2 cellular contexts compared by ENCODE assay signal in genomic region chr3:197003461-197004385, GRCh38.
TF ChIP-seq lines count a peak whose summit lies in the region.

No MANE protein-coding gene starts in this region.

TF ChIP-seq in K562, 482 proteins besides CTCF, POLR2A, EP300 and RAD21 (continues in another document):
- TF ChIP-seq, protein P1, sequence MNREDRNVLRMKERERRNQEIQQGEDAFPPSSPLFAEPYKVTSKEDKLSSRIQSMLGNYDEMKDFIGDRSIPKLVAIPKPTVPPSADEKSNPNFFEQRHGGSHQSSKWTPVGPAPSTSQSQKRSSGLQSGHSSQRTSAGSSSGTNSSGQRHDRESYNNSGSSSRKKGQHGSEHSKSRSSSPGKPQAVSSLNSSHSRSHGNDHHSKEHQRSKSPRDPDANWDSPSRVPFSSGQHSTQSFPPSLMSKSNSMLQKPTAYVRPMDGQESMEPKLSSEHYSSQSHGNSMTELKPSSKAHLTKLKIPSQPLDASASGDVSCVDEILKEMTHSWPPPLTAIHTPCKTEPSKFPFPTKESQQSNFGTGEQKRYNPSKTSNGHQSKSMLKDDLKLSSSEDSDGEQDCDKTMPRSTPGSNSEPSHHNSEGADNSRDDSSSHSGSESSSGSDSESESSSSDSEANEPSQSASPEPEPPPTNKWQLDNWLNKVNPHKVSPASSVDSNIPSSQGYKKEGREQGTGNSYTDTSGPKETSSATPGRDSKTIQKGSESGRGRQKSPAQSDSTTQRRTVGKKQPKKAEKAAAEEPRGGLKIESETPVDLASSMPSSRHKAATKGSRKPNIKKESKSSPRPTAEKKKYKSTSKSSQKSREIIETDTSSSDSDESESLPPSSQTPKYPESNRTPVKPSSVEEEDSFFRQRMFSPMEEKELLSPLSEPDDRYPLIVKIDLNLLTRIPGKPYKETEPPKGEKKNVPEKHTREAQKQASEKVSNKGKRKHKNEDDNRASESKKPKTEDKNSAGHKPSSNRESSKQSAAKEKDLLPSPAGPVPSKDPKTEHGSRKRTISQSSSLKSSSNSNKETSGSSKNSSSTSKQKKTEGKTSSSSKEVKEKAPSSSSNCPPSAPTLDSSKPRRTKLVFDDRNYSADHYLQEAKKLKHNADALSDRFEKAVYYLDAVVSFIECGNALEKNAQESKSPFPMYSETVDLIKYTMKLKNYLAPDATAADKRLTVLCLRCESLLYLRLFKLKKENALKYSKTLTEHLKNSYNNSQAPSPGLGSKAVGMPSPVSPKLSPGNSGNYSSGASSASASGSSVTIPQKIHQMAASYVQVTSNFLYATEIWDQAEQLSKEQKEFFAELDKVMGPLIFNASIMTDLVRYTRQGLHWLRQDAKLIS (CRISPR knock-in tag; IDR thresholded peaks at IDR 0.05): no peak
- no peak for TF ChIP-seq POLR3A (IDR thresholded peaks at IDR 0.05; ENCODE audit: borderline replicate concordance, extremely low read depth, insufficient read depth, insufficient read length)
- TF ChIP-seq CBFA2T2 (conservative IDR thresholded peaks at IDR 0.05): no peak
- no peak for TF ChIP-seq NR2F6 (CRISPR knock-in tag; IDR thresholded peaks at IDR 0.05)
- peak in 1 of 2 experiments; percentile 10; a peak in 1 of 4 replicates for TF ChIP-seq TEAD1 (CRISPR knock-in tag; IDR thresholded peaks at IDR 0.05)
- peak; percentile 8; the same call in 1 of the 2 replicates for TF ChIP-seq MBD2 (IDR thresholded peaks at IDR 0.05; ENCODE audit: borderline replicate concordance, low read depth)
- peak; percentile 47; the same call in 1 of the 2 replicates for TF ChIP-seq ZBTB40 (IDR thresholded peaks at IDR 0.05)
- no peak for TF ChIP-seq ZBTB40 (CRISPR knock-in tag; IDR thresholded peaks at IDR 0.05)

TF ChIP-seq in HepG2, 621 proteins besides CTCF, POLR2A, EP300 and RAD21:
- TF ChIP-seq SIN3B (IDR thresholded peaks at IDR 0.05; ENCODE audit: low read length) (no peak), ZNF720 (CRISPR knock-in tag; IDR thresholded peaks at IDR 0.05) (0 out of 2 replicates have a peak, but pooled peaks have one; percentile 23), SALL1 (CRISPR knock-in tag; IDR thresholded peaks at IDR 0.05) (peak; percentile 22; the same call in 1 of the 2 replicates), ZNF777 (CRISPR knock-in tag; IDR thresholded peaks at IDR 0.05) (peak; percentile 38; the same call in 1 of the 2 replicates), KDM2A (CRISPR knock-in tag; IDR thresholded peaks at IDR 0.05; ENCODE audit: borderline replicate concordance, low read depth) (peak; percentile 56), MAZ (IDR thresholded peaks at IDR 0.05; ENCODE audit: borderline replicate concordance, low read depth, low read length) (no peak), MAZ (CRISPR knock-in tag; IDR thresholded peaks at IDR 0.05; ENCODE audit: low read depth) (no peak), ZFX (CRISPR knock-in tag; IDR thresholded peaks at IDR 0.05; ENCODE audit: low read depth) (peak; percentile 40; the same call in 1 of the 2 replicates), NFKB2 (CRISPR knock-in tag; IDR thresholded peaks at IDR 0.05; ENCODE audit: borderline replicate concordance) (0 out of 2 replicates have a peak, but pooled peaks have one; percentile 34), GATA4 (IDR thresholded peaks at IDR 0.05; ENCODE audit: borderline replicate concordance, low read depth) (no peak), ZNF687 (CRISPR knock-in tag; IDR thresholded peaks at IDR 0.05) (peak; percentile 47; the same call in 1 of the 2 replicates), KDM5B (CRISPR knock-in tag; IDR thresholded peaks at IDR 0.05; ENCODE audit: borderline replicate concordance) (0 out of 2 replicates have a peak, but pooled peaks have one; percentile 16), ZBTB40 (IDR thresholded peaks at IDR 0.05) (no peak), ZBTB40 (CRISPR knock-in tag; IDR thresholded peaks at IDR 0.05) (no peak), BORCS8-MEF2B (CRISPR knock-in tag; IDR thresholded peaks at IDR 0.05) (peak; percentile 43; the same call in 1 of the 2 replicates), ZBTB42 (CRISPR knock-in tag; IDR thresholded peaks at IDR 0.05) (no peak), DR1 (CRISPR knock-in tag; IDR thresholded peaks at IDR 0.05) (0 out of 2 replicates have a peak, but pooled peaks have one; percentile 23), GTF2F1 (IDR thresholded peaks at IDR 0.05; ENCODE audit: low read length) (no peak), PTBP1 (IDR thresholded peaks at IDR 0.05; ENCODE audit: low read depth, low read length, poor library complexity, severe bottlenecking) (no peak), PHF8 (CRISPR knock-in tag; IDR thresholded peaks at IDR 0.05) (peak; percentile 27; the same call in 1 of the 2 replicates), SAP130 (CRISPR knock-in tag; IDR thresholded peaks at IDR 0.05; ENCODE audit: low read depth) (peak; percentile 9; the same call in 1 of the 2 replicates), ZNF343 (CRISPR knock-in tag; IDR thresholded peaks at IDR 0.05) (no peak), GPN1 (CRISPR knock-in tag; IDR thresholded peaks at IDR 0.05; ENCODE audit: borderline replicate concordance) (no peak), ZNF772 (CRISPR knock-in tag; IDR thresholded peaks at IDR 0.05) (0 out of 2 replicates have a peak, but pooled peaks have one; percentile 28), CREBL2 (CRISPR knock-in tag; IDR thresholded peaks at IDR 0.05; ENCODE audit: borderline replicate concordance) (no peak), TBX2 (CRISPR knock-in tag; IDR thresholded peaks at IDR 0.05; ENCODE audit: borderline replicate concordance) (0 out of 2 replicates have a peak, but pooled peaks have one; percentile 7), ZFY (CRISPR knock-in tag; IDR thresholded peaks at IDR 0.05) (peak; percentile 33; the same call in 1 of the 2 replicates), HNRNPLL (IDR thresholded peaks at IDR 0.05; ENCODE audit: low read depth, low read length, poor library complexity, severe bottlenecking) (peak; percentile 22), ZNF232 (CRISPR knock-in tag; IDR thresholded peaks at IDR 0.05; ENCODE audit: borderline replicate concordance) (0 out of 2 replicates have a peak, but pooled peaks have one; percentile 33), ZNF263 (CRISPR knock-in tag; IDR thresholded peaks at IDR 0.05) (peak; percentile 31; the same call in 1 of the 2 replicates), ZNF574 (CRISPR knock-in tag; IDR thresholded peaks at IDR 0.05) (0 out of 2 replicates have a peak, but pooled peaks have one; percentile 16)
- TF ChIP-seq, protein P2, sequence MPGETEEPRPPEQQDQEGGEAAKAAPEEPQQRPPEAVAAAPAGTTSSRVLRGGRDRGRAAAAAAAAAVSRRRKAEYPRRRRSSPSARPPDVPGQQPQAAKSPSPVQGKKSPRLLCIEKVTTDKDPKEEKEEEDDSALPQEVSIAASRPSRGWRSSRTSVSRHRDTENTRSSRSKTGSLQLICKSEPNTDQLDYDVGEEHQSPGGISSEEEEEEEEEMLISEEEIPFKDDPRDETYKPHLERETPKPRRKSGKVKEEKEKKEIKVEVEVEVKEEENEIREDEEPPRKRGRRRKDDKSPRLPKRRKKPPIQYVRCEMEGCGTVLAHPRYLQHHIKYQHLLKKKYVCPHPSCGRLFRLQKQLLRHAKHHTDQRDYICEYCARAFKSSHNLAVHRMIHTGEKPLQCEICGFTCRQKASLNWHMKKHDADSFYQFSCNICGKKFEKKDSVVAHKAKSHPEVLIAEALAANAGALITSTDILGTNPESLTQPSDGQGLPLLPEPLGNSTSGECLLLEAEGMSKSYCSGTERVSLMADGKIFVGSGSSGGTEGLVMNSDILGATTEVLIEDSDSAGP (CRISPR knock-in tag; IDR thresholded peaks at IDR 0.05; ENCODE audit: borderline replicate concordance): peak; percentile 17; the same call in 1 of the 2 replicates
TF ChIP-seq in HepG2: peak in this region for 20.
